ENCODE assay signal across 1 cellular context in the genomic region with DNA sequence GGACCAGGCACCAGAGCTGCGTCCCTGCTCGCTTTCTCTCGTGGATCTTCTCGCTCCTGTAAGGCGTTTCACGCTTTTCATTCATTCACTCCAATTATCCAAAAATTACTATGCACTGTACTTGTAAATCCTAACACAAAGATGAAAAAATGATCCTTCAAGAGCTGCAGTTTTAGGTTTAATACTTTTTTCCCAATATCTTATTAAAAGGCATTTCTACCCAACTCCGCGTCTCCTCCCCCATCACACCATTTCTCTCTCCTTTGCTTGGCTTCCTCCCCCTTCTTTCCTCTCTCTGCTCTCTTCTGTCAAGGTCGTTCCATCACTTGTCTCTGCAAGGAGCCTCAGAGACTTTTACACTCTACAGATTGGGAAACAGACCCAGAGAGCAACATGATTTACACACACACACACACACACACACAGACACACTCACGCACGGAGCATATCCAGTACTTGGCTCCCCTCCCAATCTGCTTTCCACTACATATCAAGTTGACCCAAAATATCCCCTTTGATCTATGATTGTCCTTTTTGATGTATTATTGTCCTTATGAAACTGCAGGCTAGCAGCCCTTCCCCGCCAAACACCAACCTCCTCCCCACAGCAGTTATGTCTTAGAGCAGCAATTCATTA.
A peak's percentile ranks its signal among the peaks of the same experiment; 100 is the strongest.
TF ChIP-seq lines count a peak whose summit lies in the region.

No MANE protein-coding gene starts in this region.

TF ChIP-seq in H1, 55 proteins besides CTCF, POLR2A, EP300 and RAD21 (continued from another document):
- TF ChIP-seq BACH1 (IDR thresholded peaks at IDR 0.05; ENCODE audit: low read length): 0 out of 2 replicates have a peak, but pooled peaks have one; percentile 57
- TF ChIP-seq ASH2L (IDR thresholded peaks at IDR 0.05; ENCODE audit: low read length): no peak
